Comparison of ENCODE assay signal across 8 cellular contexts in genomic region chr13:100392709-100393630, GRCh38.
A peak's percentile ranks its signal among the peaks of the same experiment; 100 is the strongest.
DNase-seq lines count a peak whose midpoint lies in the region; ATAC-seq and FAIRE-seq lines count a peak whose summit lies in the region.

No MANE protein-coding gene starts in this region.

- H3K9me3 Mint-ChIP-seq in activated naive CD4-positive, alpha-beta T cell treated with anti-CD3 and anti-CD28 coated beads, Interleukin-2, amount 10 ng/mL, durations not matched to agents 7 days and 5 days: no peaks in the 10 kb centered on the region

- H3K27ac Mint-ChIP-seq in activated naive CD4-positive, alpha-beta T cell treated with anti-CD3 and anti-CD28 coated beads, Interleukin-2, amount 10 ng/mL, durations not matched to agents 7 days and 5 days: peak overlapping the region; percentile 81

- H3K4me3 Mint-ChIP-seq in activated naive CD4-positive, alpha-beta T cell treated with anti-CD3 and anti-CD28 coated beads, Interleukin-2, amount 10 ng/mL, durations not matched to agents 7 days and 5 days: no peak overlapping the region

- peaks cover 5% of the 10 kb centered on the region for H3K36me3 Mint-ChIP-seq in activated naive CD4-positive, alpha-beta T cell treated with anti-CD3 and anti-CD28 coated beads, Interleukin-2, amount 10 ng/mL, durations not matched to agents 7 days and 5 days

- no peaks in the 10 kb centered on the region for H3K9me3 ChIP-seq in small intestine (ENCODE audit: control insufficient read depth, low read depth)

- ATAC-seq in HG02852 (IDR thresholded peaks at IDR 0.05; ENCODE audit: unreplicated experiment) (peak; percentile 42), left cardiac atrium (peak; percentile 92 to 100)

- no peak overlapping the region for H3K4me3 ChIP-seq in small intestine (ENCODE audit: low read depth in 1 of 2, low read length in 2 of 2)

- WGBS in small intestine, 3 donors: 80 to 89% (median 86%) methylated on average over 12 of the region's 12 CpGs

- no peaks in the 10 kb centered on the region for H3K27me3 ChIP-seq in small intestine (ENCODE audit: control insufficient read depth in 2 of 2, insufficient read depth in 2 of 2, low read length in 2 of 2)

- CTCF ChIA-PET in activated naive CD4-positive, alpha-beta T cell treated with anti-CD3 and anti-CD28 coated beads, Interleukin-2, amount 10 ng/mL, durations not matched to agents 7 days and 5 days (lab: Charles Lee): interaction anchor here (1.2 to 1.8 kb wide), 3 partner anchors 41 to 121 kb away, joined by 3 to 5 read pairs (median 3); no protein-coding TSS in a partner anchor

- H3K4me1 Mint-ChIP-seq in activated naive CD4-positive, alpha-beta T cell treated with anti-CD3 and anti-CD28 coated beads, Interleukin-2, amount 10 ng/mL, durations not matched to agents 7 days and 5 days: peaks cover 32% of the 10 kb centered on the region

- H3K4me1 ChIP-seq in small intestine (ENCODE audit: control insufficient read depth in 2 of 2, insufficient read depth in 1 of 2, low read depth in 1 of 2, low read length in 1 of 2): peaks cover 0 to 3% of the 10 kb centered on the region in 2 donors

- H3K27ac ChIP-seq in small intestine (ENCODE audit: low read depth in 1 of 2, low read length in 1 of 2): peak overlapping the region in 1 of 2 donors; percentile 60

- peak; percentile 100 for DNase-seq in EH (ENCODE audit: low read depth)
- peak; percentile 88 for DNase-seq in RCC 7860 (ENCODE audit: low spot score)
- peak; percentile 63 for DNase-seq in activated naive CD4-positive, alpha-beta T cell treated with anti-CD3 and anti-CD28 coated beads, Interleukin-2, amount 10 ng/mL, durations not matched to agents 7 days and 5 days
- DNase-seq in left cardiac atrium: peak; percentile 83
- peak; percentile 81 for DNase-seq in small intestine
- no peak for DNase-seq in NCI-H1048 (lab: John Stamatoyannopoulos, UW)
- DNase-seq in midbrain (lab: John Stamatoyannopoulos, UW): no peak

- H3K36me3 ChIP-seq in small intestine (ENCODE audit: control insufficient read depth in 2 of 2, insufficient read depth in 2 of 2, low read length in 2 of 2): no peaks in the 10 kb centered on the region

- H3K27me3 Mint-ChIP-seq in activated naive CD4-positive, alpha-beta T cell treated with anti-CD3 and anti-CD28 coated beads, Interleukin-2, amount 10 ng/mL, durations not matched to agents 7 days and 5 days: no peaks in the 10 kb centered on the region

- intact Hi-C loops in left cardiac atrium (cut with DNase I): no loop called here

- peak; percentile 94 for FAIRE-seq in RCC 7860 (lab: Jason Lieb, UNC)
- no peak for FAIRE-seq in small intestine (lab: Jason Lieb, UNC)

Comparison
In these comparisons a context has a peak if more than half of its experiments do, and no peak if none do; other contexts are left out.
1. DNase-seq: peak in EH (single experiment), RCC 7860 (single experiment), activated naive CD4-positive, alpha-beta T cell treated with anti-CD3 and anti-CD28 coated beads, Interleukin-2, amount 10 ng/mL, durations not matched to agents 7 days and 5 days (single experiment), left cardiac atrium (single experiment) and small intestine (single experiment); none in NCI-H1048 (single experiment) and midbrain (single experiment).